11 cellular contexts compared by ENCODE assay signal in genomic region chr7:101696-102376, GRCh38.
DNase-seq lines count a peak whose midpoint lies in the region; ATAC-seq, FAIRE-seq and TF ChIP-seq lines count a peak whose summit lies in the region.
"Had no signal": no experiment of that assay in that cellular context is flagged by ENCODE, and none has a peak within 500 bp of the region (broad histone marks: within the 10 kb centered on the region; RNA-seq: fewer than 3 reads in every experiment).

No MANE protein-coding gene starts in this region.

- peaks cover 13% of the 10 kb centered on the region for H3K27me3 Mint-ChIP-seq in brain

- H3K4me1 Mint-ChIP-seq in brain = peaks cover 24% of the 10 kb centered on the region

- no peak overlapping the region for H3K4me3 ChIP-seq in keratinocyte (ENCODE audit: control insufficient read depth in 2 of 3, extremely low read depth in 1 of 3, insufficient read depth in 2 of 3, low read depth in 1 of 3, low read length in 3 of 3)

- H3K9me3 ChIP-seq in keratinocyte (ENCODE audit: control insufficient read depth, low read depth, low read length) = no peaks in the 10 kb centered on the region

- H3K9ac ChIP-seq in keratinocyte (ENCODE audit: control insufficient read depth, extremely low read depth, insufficient read depth, low read length) = no peak overlapping the region

- H3K4me3 Mint-ChIP-seq in brain = peak overlapping the region in 1 of 5 experiments; percentile 8
- H3K4me3 Mint-ChIP-seq: naive thymus-derived CD4-positive, alpha-beta T cell had no signal

- peaks cover 4 to 9% (median 7%) of the 10 kb centered on the region in 5 experiments for H3K9me3 Mint-ChIP-seq in brain

- peak; percentile 49 for DNase-seq in AG09319 (ENCODE audit: extremely low read depth, low read depth)
- peak; percentile 69 for DNase-seq in HK-2 (ENCODE audit: unreplicated experiment)
- peak; percentile 25 for DNase-seq in keratinocyte (ENCODE audit: low read depth, low spot score)
- DNase-seq in medulla oblongata (ENCODE audit: extremely low spot score) = no peak
- no peak for DNase-seq in NCI-H1417 (lab: John Stamatoyannopoulos, UW)
- DNase-seq in HT-29 (ENCODE audit: low spot score) = no peak
- DNase-seq: stimulated activated CD4-positive, alpha-beta T cell treated with anti-CD3 and anti-CD28 coated beads, Interleukin-15, amount 100 ng/mL, for 24 hours; WERI-Rb-1 had no signal

- H3K4me2 ChIP-seq in keratinocyte (ENCODE audit: control insufficient read depth, extremely low read depth, insufficient read depth, low read depth, low read length) = peak overlapping the region; percentile 15

- TF ChIP-seq CTCF in AG09319 (IDR thresholded peaks at IDR 0.05; ENCODE audit: low read depth, low read length) (no peak), brain (conservative IDR thresholded peaks at IDR 0.05) (no peak), keratinocyte (optimal IDR thresholded peaks at IDR 0.05 in 1 of 3, IDR thresholded peaks at IDR 0.05 in 1 of 3, conservative IDR thresholded peaks at IDR 0.05 in 1 of 3; ENCODE audit: extremely low read depth in 1 of 3, insufficient read depth in 2 of 3, low read length in 3 of 3) (no peak)

- no peaks in the 10 kb centered on the region for H3K36me3 ChIP-seq in keratinocyte (ENCODE audit: control insufficient read depth in 2 of 2, extremely low read depth in 1 of 2, insufficient read depth in 2 of 2, low read length in 2 of 2)
- H3K36me3 ChIP-seq: WERI-Rb-1 had no signal

- no peaks in the 10 kb centered on the region for H3K79me2 ChIP-seq in keratinocyte (ENCODE audit: control insufficient read depth, insufficient read depth, low read length)

- peak overlapping the region in 3 of 5 experiments; percentile 40 to 78 (median 73) for H3K27ac Mint-ChIP-seq in brain

- peak overlapping the region; percentile 8 for H2AFZ ChIP-seq in keratinocyte (ENCODE audit: control insufficient read depth, low read length)

- H3K9me1 ChIP-seq in keratinocyte (ENCODE audit: control insufficient read depth, extremely low read depth, insufficient read depth, low read length) = no peaks in the 10 kb centered on the region

- dilution Hi-C loops in keratinocyte (cut with MboI; ENCODE audit: extremely low pct_ligation_motif_present, low sequenced_read_pairs) = no loop called here

- H3K27ac ChIP-seq in keratinocyte (ENCODE audit: control insufficient read depth, insufficient read depth, low read length) = no peak overlapping the region
- H3K27ac ChIP-seq: WERI-Rb-1 had no signal

- H3K27me3 ChIP-seq in keratinocyte (ENCODE audit: control insufficient read depth, extremely low read depth, insufficient read depth, low read length) = no peaks in the 10 kb centered on the region

- FAIRE-seq in keratinocyte (lab: Jason Lieb, UNC) = peak; percentile 88

- no peak for ATAC-seq in HG02763 (IDR thresholded peaks at IDR 0.05; ENCODE audit: unreplicated experiment)
- ATAC-seq: naive thymus-derived CD4-positive, alpha-beta T cell had no signal

- peaks cover 21% of the 10 kb centered on the region for H3K4me1 ChIP-seq in keratinocyte (ENCODE audit: control insufficient read depth, extremely low read depth, insufficient read depth, low read length)

- H4K20me1 ChIP-seq in keratinocyte (ENCODE audit: control insufficient read depth, extremely low read depth, insufficient read depth, low read length) = no peaks in the 10 kb centered on the region

- no peaks in the 10 kb centered on the region for H3K36me3 Mint-ChIP-seq in brain

Comparison
In these comparisons a context has a peak if more than half of its experiments do, and no peak if none do; other contexts are left out.
1. DNase-seq: peak in AG09319 (single experiment), HK-2 (single experiment) and keratinocyte (single experiment); none in medulla oblongata (single experiment), NCI-H1417 (0 of 3) and HT-29 (single experiment).